Comparison of ENCODE assay signal across 14 cellular contexts in genomic region chr2:11506611-11506969, GRCh38.
"Had no signal": no experiment of that assay in that cellular context is flagged by ENCODE, and none has a peak within 500 bp of the region (broad histone marks: within the 10 kb centered on the region; RNA-seq: fewer than 3 reads in every experiment).

No MANE protein-coding gene starts in this region.

- DNase-seq: activated CD4-positive, alpha-beta memory T cell treated with anti-CD3 and anti-CD28 coated beads, Interleukin-2, amount 10 ng/mL, durations not matched to agents 7 days and 5 days; activated effector memory CD4-positive, alpha-beta T cell treated with anti-CD3 and anti-CD28 coated beads, Interleukin-2, amount 50 U/mL, for 16 hours; activated T-cell treated with anti-CD3 and anti-CD28 coated beads, Interleukin-2, amount 50 U/mL, for 24 hours; erythroblast; gastrocnemius medialis; heart right ventricle; mesendoderm; stimulated activated CD4-positive, alpha-beta T cell treated with anti-CD3 and anti-CD28 coated beads, Interleukin-2, amount 100 ng/mL, for 48 hours; T-helper 1 cell; thyroid gland had no signal

- H3K27me3 ChIP-seq: gastrocnemius medialis, thyroid gland, vagina had no signal

- H3K4me1 ChIP-seq: thyroid gland had no signal

- H3K27ac Mint-ChIP-seq: activated CD4-positive, alpha-beta memory T cell treated with anti-CD3 and anti-CD28 coated beads, Interleukin-2, amount 10 ng/mL, durations not matched to agents 7 days and 5 days; activated naive CD4-positive, alpha-beta T cell treated with anti-CD3 and anti-CD28 coated beads, Interleukin-2, amount 50 U/mL, for 72 hours; activated T-cell treated with anti-CD3 and anti-CD28 coated beads, Interleukin-2, amount 50 U/mL, for 24 hours; stimulated activated memory B cell treated with anti-CD40 and anti-IgM and Interleukin-4, amounts not matched to agents 10 μg/mL and 1 μg/mL and 100 μg/mL, for 72 hours had no signal

- H3K4me3 ChIP-seq: gastrocnemius medialis, heart right ventricle, thyroid gland, vagina had no signal

- H3K27ac ChIP-seq: thyroid gland, vagina had no signal

- H3K9me3 ChIP-seq: gastrocnemius medialis, thyroid gland, vagina had no signal

- H3K36me3 ChIP-seq: gastrocnemius medialis, heart right ventricle, thyroid gland, vagina had no signal

- H3K4me1 Mint-ChIP-seq: activated CD4-positive, alpha-beta memory T cell treated with anti-CD3 and anti-CD28 coated beads, Interleukin-2, amount 10 ng/mL, durations not matched to agents 7 days and 5 days; stimulated activated memory B cell treated with anti-CD40 and anti-IgM and Interleukin-4, amounts not matched to agents 10 μg/mL and 1 μg/mL and 100 μg/mL, for 72 hours had no signal

- ATAC-seq: stimulated activated memory B cell treated with anti-CD40 and anti-IgM and Interleukin-4, amounts not matched to agents 10 μg/mL and 1 μg/mL and 100 μg/mL, for 72 hours had no signal

- H3K36me3 Mint-ChIP-seq: activated naive CD4-positive, alpha-beta T cell treated with anti-CD3 and anti-CD28 coated beads, Interleukin-2, amount 50 U/mL, for 72 hours; stimulated activated memory B cell treated with anti-CD40 and anti-IgM and Interleukin-4, amounts not matched to agents 10 μg/mL and 1 μg/mL and 100 μg/mL, for 72 hours had no signal

- H3K4me3 Mint-ChIP-seq: activated CD4-positive, alpha-beta memory T cell treated with anti-CD3 and anti-CD28 coated beads, Interleukin-2, amount 10 ng/mL, durations not matched to agents 7 days and 5 days; activated T-cell treated with anti-CD3 and anti-CD28 coated beads, Interleukin-2, amount 50 U/mL, for 24 hours; nephron; stimulated activated memory B cell treated with anti-CD40 and anti-IgM and Interleukin-4, amounts not matched to agents 10 μg/mL and 1 μg/mL and 100 μg/mL, for 72 hours had no signal
